Comparison of ENCODE assay signal across 23 cellular contexts in the genomic region with DNA sequence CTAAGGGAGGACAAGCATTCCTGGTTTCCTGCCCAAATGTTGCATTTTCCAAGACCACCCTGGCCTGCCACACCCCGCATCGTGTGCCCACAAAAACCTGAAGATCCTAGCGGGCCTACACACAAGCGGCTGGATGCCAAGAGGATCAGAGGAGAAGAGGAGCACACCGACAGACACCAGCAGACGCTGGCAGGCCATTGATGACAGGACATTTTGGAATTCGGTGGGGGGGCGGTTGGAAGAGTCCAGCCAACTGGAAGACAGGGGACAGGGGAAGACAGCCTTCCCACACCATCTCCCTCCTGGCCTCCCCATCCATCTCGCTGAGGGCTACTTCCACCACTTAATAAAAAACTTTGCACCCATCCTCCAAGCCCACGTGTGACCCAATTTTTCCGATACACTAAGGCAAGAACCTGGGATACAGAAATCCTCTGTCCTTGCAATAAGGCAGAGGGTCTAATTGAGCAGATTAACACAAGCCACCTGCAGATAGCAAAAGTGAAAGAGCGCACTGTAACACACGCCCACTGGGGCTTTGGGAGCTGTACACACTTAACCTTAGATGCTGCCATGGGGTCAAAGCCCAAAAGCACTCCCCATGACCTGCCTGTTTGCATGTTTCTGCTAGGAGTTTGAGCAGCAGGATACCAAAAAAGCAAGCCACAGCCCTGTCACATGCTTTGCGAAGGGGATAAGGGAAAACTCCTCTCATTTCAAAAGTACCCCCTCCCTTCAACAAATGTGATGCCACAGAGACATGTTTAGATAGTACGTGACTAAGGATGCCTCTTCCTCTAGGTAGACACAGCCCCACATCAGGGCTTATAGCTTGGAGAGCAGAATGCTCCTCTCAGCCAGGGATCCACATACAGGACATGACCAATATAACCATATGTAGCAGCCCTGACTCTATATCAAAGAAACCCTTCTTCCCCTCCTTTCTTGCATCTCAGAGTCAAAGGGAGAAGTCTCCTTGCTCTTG. TPM values are rescaled to one million over a fixed set of nuclear protein-coding genes. Genes with fewer than 3 reads are reported as not detected.
DNase-seq lines count a peak whose midpoint lies in the region; ATAC-seq, FAIRE-seq and TF ChIP-seq lines count a peak whose summit lies in the region.
"Had no signal": no experiment of that assay in that cellular context is flagged by ENCODE, and none has a peak within 500 bp of the region (broad histone marks: within the 10 kb centered on the region; RNA-seq: fewer than 3 reads in every experiment).

No MANE protein-coding gene starts in this region.

- peak overlapping the region; percentile 74; the same call in 1 of the 2 replicates for H2AFZ ChIP-seq in GM23338

- H3K4me3 Mint-ChIP-seq in activated CD8-positive, alpha-beta memory T cell treated with anti-CD3 and anti-CD28 coated beads, Interleukin-2, amount 10 ng/mL, durations not matched to agents 7 days and 5 days = no peak overlapping the region
- no peak overlapping the region for H3K4me3 Mint-ChIP-seq in GM23338
- no peak overlapping the region for H3K4me3 Mint-ChIP-seq in activated T-helper 17 cell treated with anti-CD3 and anti-CD28 coated beads, Interleukin-2, amount 50 U/mL, for 72 hours
- no peak overlapping the region for H3K4me3 Mint-ChIP-seq in stimulated activated effector memory CD8-positive, alpha-beta T cell treated with anti-CD3 and anti-CD28 coated beads, Interleukin-12 subunit alpha, Interleukin-12 subunit beta, amount 100 ng/mL, for 72 hours
- H3K4me3 Mint-ChIP-seq: brain; mesothelial cell of epicardium; naive thymus-derived CD4-positive, alpha-beta T cell had no signal

- CTCF ChIA-PET in activated CD8-positive, alpha-beta memory T cell treated with anti-CD3 and anti-CD28 coated beads, Interleukin-2, amount 10 ng/mL, durations not matched to agents 7 days and 5 days (lab: Charles Lee) = interaction anchor here (0.8 to 1.2 kb wide), 3 partner anchors 37 to 282 kb away, joined by 3 read pairs; no protein-coding TSS in a partner anchor

- ATAC-seq in activated CD8-positive, alpha-beta memory T cell treated with anti-CD3 and anti-CD28 coated beads, Interleukin-2, amount 10 ng/mL, durations not matched to agents 7 days and 5 days = peak; percentile 39
- ATAC-seq in GM23338 (peak; percentile 37), GM19023 (IDR thresholded peaks at IDR 0.05; ENCODE audit: unreplicated experiment) (no peak)
- ATAC-seq in activated T-helper 17 cell treated with anti-CD3 and anti-CD28 coated beads, Interleukin-2, amount 50 U/mL, for 72 hours (replicated peaks) = peak; percentile 65
- peak; percentile 68 for ATAC-seq in stimulated activated effector memory CD8-positive, alpha-beta T cell treated with anti-CD3 and anti-CD28 coated beads, Interleukin-12 subunit alpha, Interleukin-12 subunit beta, amount 100 ng/mL, for 72 hours
- ATAC-seq: HCT116; naive thymus-derived CD4-positive, alpha-beta T cell had no signal

- H3K27me3 ChIP-seq in GM23338 (ENCODE audit: insufficient read depth) = no peaks in the 10 kb centered on the region

- H3K27ac Mint-ChIP-seq in activated CD8-positive, alpha-beta memory T cell treated with anti-CD3 and anti-CD28 coated beads, Interleukin-2, amount 10 ng/mL, durations not matched to agents 7 days and 5 days = no peak overlapping the region
- H3K27ac Mint-ChIP-seq in GM23338 = no peak overlapping the region
- no peak overlapping the region for H3K27ac Mint-ChIP-seq in activated T-helper 17 cell treated with anti-CD3 and anti-CD28 coated beads, Interleukin-2, amount 50 U/mL, for 72 hours
- H3K27ac Mint-ChIP-seq in stimulated activated effector memory CD8-positive, alpha-beta T cell treated with anti-CD3 and anti-CD28 coated beads, Interleukin-12 subunit alpha, Interleukin-12 subunit beta, amount 100 ng/mL, for 72 hours = no peak overlapping the region
- H3K27ac Mint-ChIP-seq: activated T-helper 2 cell treated with anti-CD3 and anti-CD28 coated beads, Interferon-gamma antibody, Interleukin-2, Interleukin-4, amounts not matched to agents 10 μg/mL and 5 μg/mL and 100 μg/mL, durations not matched to agents 14 hours and 24 hours and 36 hours; brain; mesothelial cell of epicardium; naive thymus-derived CD4-positive, alpha-beta T cell had no signal

- no peak for DNase-seq in activated CD8-positive, alpha-beta memory T cell treated with anti-CD3 and anti-CD28 coated beads, Interleukin-2, amount 10 ng/mL, durations not matched to agents 7 days and 5 days
- no peak for DNase-seq in activated CD8-positive, alpha-beta memory T cell treated with anti-CD3 and anti-CD28 coated beads, Interleukin-2, amount 50 U/mL, for 4 hours
- DNase-seq in GM23338 (ENCODE audit: low spot score) (no peak), NOMO-1 treated with DMSO at 0.1 percent for 48 hours (lab: John Stamatoyannopoulos, UW; ENCODE audit: unreplicated experiment) (no peak), HTR-8/SVneo (ENCODE audit: insufficient read length, low spot score) (no peak)
- DNase-seq in stimulated activated effector memory CD8-positive, alpha-beta T cell treated with anti-CD3 and anti-CD28 coated beads, Interleukin-12 subunit alpha, Interleukin-12 subunit beta, amount 100 ng/mL, for 72 hours (ENCODE audit: low spot score in 2 of 2) = peak in 1 of 2 donors; percentile 42
- DNase-seq: activated CD4-positive, alpha-beta T cell treated with anti-CD3 and anti-CD28 coated beads for 1 hour; adrenal gland; effector memory CD4-positive, alpha-beta T cell; GDM1; left ventricle myocardium inferior; naive thymus-derived CD4-positive, alpha-beta T cell; NCI-H1436 treated with DMSO at 0.1 percent for 48 hours; T-helper 1 cell had no signal

- H3K36me3 ChIP-seq in GM23338 (ENCODE audit: insufficient read depth) = no peaks in the 10 kb centered on the region
- H3K36me3 ChIP-seq: adrenal gland, left ventricle myocardium inferior had no signal

- H4K20me1 ChIP-seq in GM23338 (replicated peaks; ENCODE audit: insufficient read depth) = no peaks in the 10 kb centered on the region

- no peaks in the 10 kb centered on the region for H3F3A ChIP-seq in GM23338 (replicated peaks; ENCODE audit: low read depth)

- no peaks in the 10 kb centered on the region for H3K79me2 ChIP-seq in GM23338 (replicated peaks; ENCODE audit: insufficient read depth)

- peaks cover 3% of the 10 kb centered on the region; the same call in 1 of the 2 replicates for H3K4me1 ChIP-seq in GM23338 (ENCODE audit: insufficient read depth)
- H3K4me1 ChIP-seq: adrenal gland, left ventricle myocardium inferior had no signal

- no peak for TF ChIP-seq CTCF in GM23338 (conservative IDR thresholded peaks at IDR 0.05; ENCODE audit: low read depth in 2 of 2)

- H3K4me1 Mint-ChIP-seq in activated CD8-positive, alpha-beta memory T cell treated with anti-CD3 and anti-CD28 coated beads, Interleukin-2, amount 10 ng/mL, durations not matched to agents 7 days and 5 days = peaks cover 34% of the 10 kb centered on the region
- H3K4me1 Mint-ChIP-seq in GM23338 = peaks cover 6% of the 10 kb centered on the region; the same call in 2 of the 3 replicates
- peaks cover 10% of the 10 kb centered on the region for H3K4me1 Mint-ChIP-seq in activated T-helper 17 cell treated with anti-CD3 and anti-CD28 coated beads, Interleukin-2, amount 50 U/mL, for 72 hours
- peaks cover 25% of the 10 kb centered on the region for H3K4me1 Mint-ChIP-seq in stimulated activated effector memory CD8-positive, alpha-beta T cell treated with anti-CD3 and anti-CD28 coated beads, Interleukin-12 subunit alpha, Interleukin-12 subunit beta, amount 100 ng/mL, for 72 hours
- H3K4me1 Mint-ChIP-seq: brain, mesothelial cell of epicardium had no signal

- H3K9me2 ChIP-seq in GM23338 (ENCODE audit: insufficient read depth) = no peaks in the 10 kb centered on the region

- H3K36me3 Mint-ChIP-seq in activated CD8-positive, alpha-beta memory T cell treated with anti-CD3 and anti-CD28 coated beads, Interleukin-2, amount 10 ng/mL, durations not matched to agents 7 days and 5 days = peaks cover 17% of the 10 kb centered on the region
- H3K36me3 Mint-ChIP-seq in GM23338 (ENCODE audit: low read depth) = no peaks in the 10 kb centered on the region
- no peaks in the 10 kb centered on the region for H3K36me3 Mint-ChIP-seq in activated T-helper 17 cell treated with anti-CD3 and anti-CD28 coated beads, Interleukin-2, amount 50 U/mL, for 72 hours (ENCODE audit: low read depth)
- H3K36me3 Mint-ChIP-seq in stimulated activated effector memory CD8-positive, alpha-beta T cell treated with anti-CD3 and anti-CD28 coated beads, Interleukin-12 subunit alpha, Interleukin-12 subunit beta, amount 100 ng/mL, for 72 hours = no peaks in the 10 kb centered on the region
- H3K36me3 Mint-ChIP-seq: brain had no signal

- H3K4me2 ChIP-seq in GM23338 = no peak overlapping the region
- H3K4me2 ChIP-seq: KMS-11 had no signal

- peaks cover 7% of the 10 kb centered on the region for H3K9me3 Mint-ChIP-seq in activated CD8-positive, alpha-beta memory T cell treated with anti-CD3 and anti-CD28 coated beads, Interleukin-2, amount 10 ng/mL, durations not matched to agents 7 days and 5 days (ENCODE audit: low read depth)
- H3K9me3 Mint-ChIP-seq in GM23338 = peaks cover 2% of the 10 kb centered on the region; the same call in 1 of the 3 replicates
- peaks cover 5% of the 10 kb centered on the region for H3K9me3 Mint-ChIP-seq in activated T-helper 17 cell treated with anti-CD3 and anti-CD28 coated beads, Interleukin-2, amount 50 U/mL, for 72 hours
- H3K9me3 Mint-ChIP-seq in stimulated activated effector memory CD8-positive, alpha-beta T cell treated with anti-CD3 and anti-CD28 coated beads, Interleukin-12 subunit alpha, Interleukin-12 subunit beta, amount 100 ng/mL, for 72 hours = peaks cover 6% of the 10 kb centered on the region

- FAIRE-seq in HTR-8/SVneo (lab: Jason Lieb, UNC) = no peak
- FAIRE-seq: A204.1, TTC549 had no signal

- no peaks in the 10 kb centered on the region for H3K27me3 Mint-ChIP-seq in activated CD8-positive, alpha-beta memory T cell treated with anti-CD3 and anti-CD28 coated beads, Interleukin-2, amount 10 ng/mL, durations not matched to agents 7 days and 5 days
- H3K27me3 Mint-ChIP-seq in GM23338 (ENCODE audit: insufficient read depth, low read depth, poor library complexity) = no peaks in the 10 kb centered on the region
- H3K27me3 Mint-ChIP-seq in activated T-helper 17 cell treated with anti-CD3 and anti-CD28 coated beads, Interleukin-2, amount 50 U/mL, for 72 hours = peaks cover 4% of the 10 kb centered on the region

- no peak overlapping the region for H3K27ac ChIP-seq in GM23338 (ENCODE audit: low read depth)
- H3K27ac ChIP-seq: adrenal gland, KMS-11, left ventricle myocardium inferior had no signal

- H3K4me3 ChIP-seq in GM23338 = no peak overlapping the region
- H3K4me3 ChIP-seq: adrenal gland, left ventricle myocardium inferior had no signal

TF ChIP-seq in GM23338, 12 proteins besides CTCF, POLR2A, EP300 and RAD21 (continues in another document):
- TF ChIP-seq CREB1 (CRISPR knock-in tag; IDR thresholded peaks at IDR 0.05; ENCODE audit: low read depth) (no peak), POLR2AphosphoS5 (IDR thresholded peaks at IDR 0.05; ENCODE audit: low read depth) (no peak), EZH2phosphoT487 (IDR thresholded peaks at IDR 0.05; ENCODE audit: unreplicated experiment) (no peak)

RNA-seq across cellular contexts. Expression of a gene that starts 13.4 kb away (rescaled TPM):
- 10 to 100 TPM; 40.9 to 43.5 TPM for total RNA-seq in activated CD8-positive, alpha-beta memory T cell treated with anti-CD3 and anti-CD28 coated beads, Interleukin-2, amount 10 ng/mL, durations not matched to agents 7 days and 5 days
- total RNA-seq in GM23338 (2014; rRNA removed; shearing (Covaris generic)) = 28.4 and 29.9 TPM in 2 replicates
- polyA plus RNA-seq in GM23338 (2016; fragmentation: Nextera tagmentation; extraction: Ambion mirVana) = 41.9 and 45.1 TPM in 2 replicates
- total RNA-seq in activated T-helper 17 cell treated with anti-CD3 and anti-CD28 coated beads, Interleukin-2, amount 50 U/mL, for 72 hours = 10 to 100 TPM; 35.8 to 40.1 TPM
